20 cellular contexts compared by ENCODE assay signal in genomic region chr1:197615693-197616011, GRCh38.
"Had no signal": no experiment of that assay in that cellular context is flagged by ENCODE, and none has a peak within 500 bp of the region (broad histone marks: within the 10 kb centered on the region; RNA-seq: fewer than 3 reads in every experiment).

No MANE protein-coding gene starts in this region.

- H3K27ac ChIP-seq: adrenal gland, body of pancreas, epithelial cell of prostate, esophagus squamous epithelium, gastroesophageal sphincter, WERI-Rb-1 had no signal

- H3K27ac Mint-ChIP-seq: activated B cell treated with CpG ODN at 0.5 μM for 24 hours; activated CD4-positive, alpha-beta memory T cell treated with anti-CD3 and anti-CD28 coated beads, Interleukin-2, amount 10 ng/mL, durations not matched to agents 7 days and 5 days; activated naive CD8-positive, alpha-beta T cell; activated T-cell treated with anti-CD3 and anti-CD28 coated beads, Interleukin-2, amount 50 U/mL, for 24 hours; activated T-cell treated with anti-CD3 and anti-CD28 coated beads, Interleukin-2, amount 50 U/mL, for 72 hours; T-cell; T-helper 1 cell treated with Interleukin-12 subunit alpha and Interleukin-12 subunit beta and Interleukin-4 antibody, amounts not matched to agents 30 μg/mL and 1 μg/mL, for 36 hours; T-helper 2 cell treated with Interferon-gamma antibody and Interleukin-4, amounts not matched to agents 5 μg/mL and 100 μg/mL, for 36 hours had no signal

- H3K4me3 Mint-ChIP-seq: activated B cell treated with CpG ODN at 0.5 μM for 24 hours; activated CD4-positive, alpha-beta memory T cell treated with anti-CD3 and anti-CD28 coated beads, Interleukin-2, amount 10 ng/mL, durations not matched to agents 7 days and 5 days; activated naive CD8-positive, alpha-beta T cell; activated T-cell treated with anti-CD3 and anti-CD28 coated beads, Interleukin-2, amount 50 U/mL, for 24 hours; activated T-cell treated with anti-CD3 and anti-CD28 coated beads, Interleukin-2, amount 50 U/mL, for 72 hours; T-cell; T-helper 1 cell treated with Interleukin-12 subunit alpha and Interleukin-12 subunit beta and Interleukin-4 antibody, amounts not matched to agents 30 μg/mL and 1 μg/mL, for 36 hours; T-helper 2 cell treated with Interferon-gamma antibody and Interleukin-4, amounts not matched to agents 5 μg/mL and 100 μg/mL, for 36 hours had no signal

- H3K27me3 Mint-ChIP-seq: activated B cell treated with CpG ODN at 0.5 μM for 24 hours; activated CD4-positive, alpha-beta memory T cell treated with anti-CD3 and anti-CD28 coated beads, Interleukin-2, amount 10 ng/mL, durations not matched to agents 7 days and 5 days; activated naive CD8-positive, alpha-beta T cell; activated T-cell treated with anti-CD3 and anti-CD28 coated beads, Interleukin-2, amount 50 U/mL, for 24 hours; T-cell had no signal

- H3K27me3 ChIP-seq: adrenal gland, body of pancreas, esophagus squamous epithelium, gastroesophageal sphincter had no signal

- H3K4me1 Mint-ChIP-seq: activated B cell treated with CpG ODN at 0.5 μM for 24 hours; activated CD4-positive, alpha-beta memory T cell treated with anti-CD3 and anti-CD28 coated beads, Interleukin-2, amount 10 ng/mL, durations not matched to agents 7 days and 5 days had no signal

- DNase-seq: activated B cell treated with CpG ODN at 0.5 μM for 24 hours; activated CD8-positive, alpha-beta memory T cell treated with anti-CD3 and anti-CD28 coated beads, Interleukin-2, amount 50 U/mL, for 48 hours; activated gamma-delta T cell; activated naive CD4-positive, alpha-beta T cell; aorta; effector CD8-positive, alpha-beta T cell; esophagus squamous epithelium; T1000 had no signal

- H3K4me1 ChIP-seq: adrenal gland, esophagus squamous epithelium, gastroesophageal sphincter had no signal

- H3K36me3 ChIP-seq: adrenal gland had no signal

- H3K4me3 ChIP-seq: adrenal gland, body of pancreas, esophagus squamous epithelium, gastroesophageal sphincter had no signal

- ATAC-seq: gastroesophageal sphincter had no signal

- H3K9me3 Mint-ChIP-seq: activated B cell treated with CpG ODN at 0.5 μM for 24 hours; activated CD4-positive, alpha-beta memory T cell treated with anti-CD3 and anti-CD28 coated beads, Interleukin-2, amount 10 ng/mL, durations not matched to agents 7 days and 5 days; activated T-cell treated with anti-CD3 and anti-CD28 coated beads, Interleukin-2, amount 50 U/mL, for 24 hours; activated T-cell treated with anti-CD3 and anti-CD28 coated beads, Interleukin-2, amount 50 U/mL, for 72 hours; T-cell; T-helper 1 cell treated with Interleukin-12 subunit alpha and Interleukin-12 subunit beta and Interleukin-4 antibody, amounts not matched to agents 30 μg/mL and 1 μg/mL, for 36 hours; T-helper 2 cell treated with Interferon-gamma antibody and Interleukin-4, amounts not matched to agents 5 μg/mL and 100 μg/mL, for 36 hours had no signal

- H3K9me3 ChIP-seq: adrenal gland, body of pancreas, esophagus squamous epithelium, gastroesophageal sphincter had no signal

- H3K36me3 Mint-ChIP-seq: activated naive CD8-positive, alpha-beta T cell had no signal
